In the genomic region with DNA sequence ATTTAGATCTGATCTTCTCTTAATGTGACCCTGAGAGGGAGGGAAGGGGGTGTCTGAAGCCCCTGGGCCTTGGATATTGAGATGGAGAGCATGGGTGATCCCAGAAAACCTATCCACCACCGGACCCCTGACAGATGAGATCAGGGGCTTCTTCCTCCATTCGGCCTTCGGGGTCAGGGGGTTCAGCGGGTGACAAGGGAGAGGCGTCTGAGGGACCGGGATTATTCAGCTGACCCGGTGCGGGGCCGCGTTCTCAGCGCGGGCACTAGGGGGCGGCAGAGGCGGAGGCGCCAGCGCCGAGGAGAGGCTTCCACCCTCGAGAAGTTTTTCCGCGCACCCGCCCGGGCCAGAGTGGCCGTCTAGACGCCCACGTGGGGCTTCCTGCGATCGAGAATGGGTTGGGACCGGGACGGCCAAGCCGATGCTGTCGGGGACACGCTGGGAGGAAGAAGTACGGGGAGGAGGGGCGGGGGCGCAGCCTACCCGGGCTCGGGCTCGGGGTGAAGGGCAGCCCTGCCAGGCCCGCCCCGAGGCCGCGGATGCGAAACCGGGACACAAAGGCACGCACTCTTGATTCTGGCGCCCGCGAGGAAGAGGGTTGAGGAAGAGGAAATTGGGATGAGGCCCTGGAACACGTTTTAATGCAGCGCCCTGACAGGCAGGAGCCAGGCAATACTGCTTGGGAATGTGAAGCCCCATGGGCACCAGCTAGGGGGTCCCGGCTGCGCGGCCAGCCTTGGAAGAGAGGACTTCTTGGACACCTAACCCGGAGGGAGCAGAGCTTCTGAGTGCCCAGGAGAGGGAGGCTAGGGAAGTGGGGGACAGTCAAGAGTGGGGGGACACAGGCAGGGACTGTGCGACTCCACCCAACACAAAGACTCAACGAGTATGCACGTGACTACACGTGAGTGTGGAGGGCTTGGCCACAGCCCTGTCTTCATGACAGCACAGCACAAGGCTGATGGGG, we compare ENCODE assay signal across 8 cellular contexts. TPM values are rescaled to one million over a fixed set of nuclear protein-coding genes. Genes with fewer than 3 reads are reported as not detected.
DNase-seq lines count a peak whose midpoint lies in the region; TF ChIP-seq lines count a peak whose summit lies in the region.

No MANE protein-coding gene starts in this region.

- H3K36me3 Mint-ChIP-seq in neural crest cell (ENCODE audit: low read depth): no peaks in the 10 kb centered on the region
- no peaks in the 10 kb centered on the region for H3K36me3 Mint-ChIP-seq in stimulated activated naive CD8-positive, alpha-beta T cell treated with anti-CD3 and anti-CD28 coated beads, Interleukin-15, Interleukin-2, amounts not matched to agents 100 ng/mL and 50 ng/mL, for 24 hours (ENCODE audit: low read depth)

- CTCF ChIA-PET in RWPE1 (lab: Yijun Ruan, JAX): interaction anchor here (0.5 to 2.8 kb wide), 15 partner anchors 11 to 867 kb away, joined by 3 to 18 read pairs (median 5); no protein-coding TSS in a partner anchor

- peak; percentile 29 for DNase-seq in DMS153 treated with DMSO at 0.1 percent for 48 hours (lab: John Stamatoyannopoulos, UW; ENCODE audit: unreplicated experiment)
- no peak for DNase-seq in DMS153 (lab: John Stamatoyannopoulos, UW)
- peak; percentile 81 for DNase-seq in HPDE6-E6E7 (ENCODE audit: extremely low spot score)
- DNase-seq in RWPE1 (ENCODE audit: low spot score): peak; percentile 76
- peak; percentile 94 for DNase-seq in activated effector memory CD4-positive, alpha-beta T cell treated with anti-CD3 and anti-CD28 coated beads, Interleukin-2, amount 50 U/mL, for 16 hours
- peak; percentile 47 to 87 for DNase-seq in foreskin fibroblast
- peak; percentile 86 for DNase-seq in neural crest cell (ENCODE audit: low read depth, low spot score)

- H3K9me3 Mint-ChIP-seq in neural crest cell: no peaks in the 10 kb centered on the region
- H3K9me3 Mint-ChIP-seq in stimulated activated naive CD8-positive, alpha-beta T cell treated with anti-CD3 and anti-CD28 coated beads, Interleukin-15, Interleukin-2, amounts not matched to agents 100 ng/mL and 50 ng/mL, for 24 hours: no peaks in the 10 kb centered on the region

- H3K4me3 ChIP-seq in foreskin fibroblast (ENCODE audit: low read depth in 1 of 2, low read length in 2 of 2): peak overlapping the region; percentile 49 to 55

- TF ChIP-seq CTCF in RWPE1 (conservative IDR thresholded peaks at IDR 0.05; ENCODE audit: low read depth) (peak; percentile 93), foreskin fibroblast (IDR thresholded peaks at IDR 0.05; ENCODE audit: low read depth, low read length) (peak; percentile 91), neural crest cell (conservative IDR thresholded peaks at IDR 0.05) (peak; percentile 94)

- peak overlapping the region; percentile 74 for H3K4me3 Mint-ChIP-seq in neural crest cell
- peak overlapping the region; percentile 79 for H3K4me3 Mint-ChIP-seq in stimulated activated naive CD8-positive, alpha-beta T cell treated with anti-CD3 and anti-CD28 coated beads, Interleukin-15, Interleukin-2, amounts not matched to agents 100 ng/mL and 50 ng/mL, for 24 hours

- H3K27me3 Mint-ChIP-seq in neural crest cell (ENCODE audit: low read depth): peaks cover 4% of the 10 kb centered on the region
- H3K27me3 Mint-ChIP-seq in stimulated activated naive CD8-positive, alpha-beta T cell treated with anti-CD3 and anti-CD28 coated beads, Interleukin-15, Interleukin-2, amounts not matched to agents 100 ng/mL and 50 ng/mL, for 24 hours: peaks cover 3% of the 10 kb centered on the region

- peak overlapping the region; percentile 86 for H3K27ac ChIP-seq in RWPE1

- POLR2A ChIA-PET in RWPE1 (lab: Yijun Ruan, JAX; ENCODE audit: low non-redundant PET): no interaction called here

- H3K27ac Mint-ChIP-seq in neural crest cell (ENCODE audit: unreplicated experiment): peak overlapping the region; percentile 57
- H3K27ac Mint-ChIP-seq in stimulated activated naive CD8-positive, alpha-beta T cell treated with anti-CD3 and anti-CD28 coated beads, Interleukin-15, Interleukin-2, amounts not matched to agents 100 ng/mL and 50 ng/mL, for 24 hours: peak overlapping the region; percentile 82

- H3K4me1 Mint-ChIP-seq in neural crest cell: peaks cover 13% of the 10 kb centered on the region
- peaks cover 17% of the 10 kb centered on the region for H3K4me1 Mint-ChIP-seq in stimulated activated naive CD8-positive, alpha-beta T cell treated with anti-CD3 and anti-CD28 coated beads, Interleukin-15, Interleukin-2, amounts not matched to agents 100 ng/mL and 50 ng/mL, for 24 hours (ENCODE audit: low read depth)

RNA-seq across cellular contexts. Expression of a gene that starts 30.6 kb away (rescaled TPM):
- 4.2 and 5.9 TPM in 2 replicates for total RNA-seq in neural crest cell

RNA-seq across cellular contexts. Expression of a gene that starts 38.8 kb away (rescaled TPM):
- total RNA-seq in neural crest cell: 31.8 and 33.1 TPM in 2 replicates

RNA-seq across cellular contexts. Expression of a gene that starts 39.0 kb away (rescaled TPM):
- total RNA-seq in neural crest cell: 95.7 and 103 TPM in 2 replicates

RNA-seq across cellular contexts. Expression of a gene that starts 42.8 kb away (rescaled TPM):
- total RNA-seq in neural crest cell: 3.3 and 4.4 TPM in 2 replicates

RNA-seq across cellular contexts. Expression of a gene that starts 46.7 kb away (rescaled TPM):
- total RNA-seq in neural crest cell: 61.2 and 61.7 TPM in 2 replicates
